11 cellular contexts compared by ENCODE assay signal in the genomic region with DNA sequence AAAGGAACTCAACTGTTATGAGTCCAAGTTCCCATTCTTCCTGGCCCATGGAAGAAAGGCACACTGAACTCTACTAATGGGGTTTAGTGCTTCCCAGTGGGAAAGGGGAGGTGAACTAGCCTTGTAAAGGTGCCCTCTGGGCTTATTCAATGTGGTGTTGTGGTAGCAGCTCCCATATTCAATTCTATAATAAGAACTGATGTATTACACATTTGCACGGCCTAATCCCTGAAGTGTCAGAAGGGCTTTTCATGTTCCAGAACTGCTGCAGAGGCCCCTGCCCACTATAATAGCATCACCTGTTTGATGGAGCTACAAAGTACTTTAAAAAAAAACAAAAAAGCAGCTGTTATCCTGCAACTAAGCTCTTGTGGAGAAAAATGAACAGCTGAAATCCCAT. TPM values are rescaled to one million over a fixed set of nuclear protein-coding genes. Genes with fewer than 3 reads are reported as not detected.
"Had no signal": no experiment of that assay in that cellular context is flagged by ENCODE, and none has a peak within 500 bp of the region (broad histone marks: within the 10 kb centered on the region; RNA-seq: fewer than 3 reads in every experiment).

No MANE protein-coding gene starts in this region.

- H3K36me3 ChIP-seq: HAP-1 had no signal

- ATAC-seq: HCT116, HepG2 had no signal

- H3K9me3 ChIP-seq: HAP-1 had no signal

- DNase-seq: GM23248, GOT3, H7, HFFc6 had no signal

- H3K27ac Mint-ChIP-seq: HFFc6, IgD-negative memory B cell had no signal

- H3K27ac ChIP-seq: GM23248, HL-60 had no signal

- H3K4me3 ChIP-seq: GM23248, HAP-1 had no signal

- H3K27me3 Mint-ChIP-seq: IgD-negative memory B cell had no signal

- H3K9me3 Mint-ChIP-seq: IgD-negative memory B cell had no signal

- H3K9ac ChIP-seq: GM23248 had no signal

- H3K4me3 Mint-ChIP-seq: HFFc6, IgD-negative memory B cell had no signal

RNA-seq across cellular contexts. Expression of gene PRKN, which starts 17.1 kb away (rescaled TPM):
- total RNA-seq: HT1080 had no signal

RNA-seq across cellular contexts. Expression of gene PACRG, which starts 17.3 kb away (rescaled TPM):
- total RNA-seq: GM23248, H4, HFFc6, HT1080 had no signal
- polyA plus RNA-seq: GM23248, HepG2, IgD-negative memory B cell had no signal
